23 cellular contexts compared by ENCODE assay signal in the genomic region with DNA sequence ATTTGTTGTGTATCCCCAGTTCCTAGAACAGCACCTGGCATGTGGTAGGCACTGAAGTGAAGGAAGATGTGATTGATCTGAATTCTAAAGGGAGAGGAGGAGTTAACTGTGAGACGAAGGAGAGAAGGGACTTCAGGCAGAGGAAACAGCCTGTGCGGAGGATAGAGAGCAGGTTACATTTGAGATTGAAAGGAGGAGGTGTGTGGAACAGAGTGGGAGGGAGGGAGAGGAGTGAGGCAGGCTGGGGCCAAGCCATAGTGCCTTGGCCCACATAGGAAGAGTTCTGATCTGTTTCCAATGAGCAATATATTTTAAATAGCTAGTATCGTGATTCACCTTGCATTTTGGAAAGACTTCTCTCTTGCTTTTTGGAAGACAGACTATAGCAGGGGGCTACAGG. TPM values are rescaled to one million over a fixed set of nuclear protein-coding genes. Genes with fewer than 3 reads are reported as not detected.
DNase-seq lines count a peak whose midpoint lies in the region; ATAC-seq and TF ChIP-seq lines count a peak whose summit lies in the region.
"Had no signal": no experiment of that assay in that cellular context is flagged by ENCODE, and none has a peak within 500 bp of the region (broad histone marks: within the 10 kb centered on the region; RNA-seq: fewer than 3 reads in every experiment).

No MANE protein-coding gene starts in this region.

- no peaks in the 10 kb centered on the region for H3K27me3 ChIP-seq in Loucy (ENCODE audit: insufficient read depth, low read length, poor library complexity, severe bottlenecking)
- no peaks in the 10 kb centered on the region for H3K27me3 ChIP-seq in MG63
- H3K27me3 ChIP-seq: foreskin keratinocyte, pancreas, sigmoid colon, suprapubic skin had no signal

- H3K4me1 Mint-ChIP-seq in endothelial cell (ENCODE audit: unreplicated experiment) = peaks cover 34% of the 10 kb centered on the region
- peaks cover 53 to 73% of the 10 kb centered on the region in 2 donors for H3K4me1 Mint-ChIP-seq in stimulated activated naive B cell treated with anti-CD40 and anti-IgM and Interleukin-4, amounts not matched to agents 10 μg/mL and 1 μg/mL and 100 μg/mL, for 72 hours

- H4K20me1 ChIP-seq in Loucy (ENCODE audit: insufficient read depth, low read length, poor library complexity, severe bottlenecking) = peaks cover 75% of the 10 kb centered on the region

- H3K27me3 Mint-ChIP-seq in endothelial cell (ENCODE audit: unreplicated experiment) = peaks cover 7% of the 10 kb centered on the region
- H3K27me3 Mint-ChIP-seq in stimulated activated naive B cell treated with anti-CD40 and anti-IgM and Interleukin-4, amounts not matched to agents 10 μg/mL and 1 μg/mL and 100 μg/mL, for 72 hours = no peaks in the 10 kb centered on the region

- DNase-seq in activated naive CD4-positive, alpha-beta T cell treated with anti-CD3 and anti-CD28 coated beads, Interleukin-2, amount 50 U/mL, for 72 hours (ENCODE audit: low spot score in 2 of 2) = no peak
- no peak for DNase-seq in activated naive CD4-positive, alpha-beta T cell (lab: John Stamatoyannopoulos, UW)
- DNase-seq in endothelial cell (ENCODE audit: low spot score) = no peak
- no peak for DNase-seq in stimulated activated naive B cell treated with anti-CD40 and anti-IgM and Interleukin-4, amounts not matched to agents 10 μg/mL and 1 μg/mL and 100 μg/mL, for 72 hours
- DNase-seq in posterior vena cava (ENCODE audit: low spot score) = no peak
- DNase-seq in MG63 = no peak
- DNase-seq: central memory CD4-positive, alpha-beta T cell; DMS79; erythroblast; foreskin keratinocyte; MV-4-11; NCI-H1694 treated with DMSO at 0.1 percent for 48 hours; NCI-H2227 treated with DMSO at 0.1 percent for 48 hours; NCI-H82; pancreas; sigmoid colon; SW 1271 had no signal

- intact Hi-C loops in posterior vena cava (cut with DNase I) = no loop called here

- TF ChIP-seq CTCF in Loucy (conservative IDR thresholded peaks at IDR 0.05; ENCODE audit: low read length) = no peak
- no peak for TF ChIP-seq CTCF in endothelial cell (IDR thresholded peaks at IDR 0.05; ENCODE audit: unreplicated experiment)

- H3K4me2 ChIP-seq in Loucy (ENCODE audit: low read depth, low read length, poor library complexity, severe bottlenecking) = peak overlapping the region; percentile 75

- no peak for ATAC-seq in activated naive CD4-positive, alpha-beta T cell treated with anti-CD3 and anti-CD28 coated beads, Interleukin-2, amount 50 U/mL, for 72 hours
- ATAC-seq in stimulated activated naive B cell treated with anti-CD40 and anti-IgM and Interleukin-4, amounts not matched to agents 10 μg/mL and 1 μg/mL and 100 μg/mL, for 72 hours (replicated peaks) = no peak
- ATAC-seq: foreskin keratinocyte, K562, pancreas, Right ventricle myocardium inferior had no signal

- peaks cover 56% of the 10 kb centered on the region; the same call in 1 of the 2 replicates for H3K36me3 ChIP-seq in Loucy (ENCODE audit: insufficient read depth, low read length)
- peaks cover 47% of the 10 kb centered on the region for H3K36me3 ChIP-seq in MG63

- H3K4me3 Mint-ChIP-seq in endothelial cell (ENCODE audit: unreplicated experiment) = peak overlapping the region; percentile 27
- H3K4me3 Mint-ChIP-seq in stimulated activated naive B cell treated with anti-CD40 and anti-IgM and Interleukin-4, amounts not matched to agents 10 μg/mL and 1 μg/mL and 100 μg/mL, for 72 hours = no peak overlapping the region

- H3K27ac Mint-ChIP-seq in activated naive CD4-positive, alpha-beta T cell treated with anti-CD3 and anti-CD28 coated beads, Interleukin-2, amount 50 U/mL, for 72 hours = peak overlapping the region; percentile 81 to 92
- H3K27ac Mint-ChIP-seq in endothelial cell (ENCODE audit: unreplicated experiment) = no peak overlapping the region
- H3K27ac Mint-ChIP-seq in stimulated activated naive B cell treated with anti-CD40 and anti-IgM and Interleukin-4, amounts not matched to agents 10 μg/mL and 1 μg/mL and 100 μg/mL, for 72 hours = peak overlapping the region; percentile 11

- H3K36me3 Mint-ChIP-seq in activated naive CD4-positive, alpha-beta T cell treated with anti-CD3 and anti-CD28 coated beads, Interleukin-2, amount 50 U/mL, for 72 hours = peaks cover 4 to 26% of the 10 kb centered on the region in 2 donors
- peaks cover 27% of the 10 kb centered on the region for H3K36me3 Mint-ChIP-seq in endothelial cell (ENCODE audit: low read depth, unreplicated experiment)
- peaks cover 38 to 63% of the 10 kb centered on the region in 2 donors for H3K36me3 Mint-ChIP-seq in stimulated activated naive B cell treated with anti-CD40 and anti-IgM and Interleukin-4, amounts not matched to agents 10 μg/mL and 1 μg/mL and 100 μg/mL, for 72 hours

- H3K9ac ChIP-seq in Loucy (ENCODE audit: low read depth, low read length, poor library complexity, severe bottlenecking) = peak overlapping the region; percentile 37

- H3K4me3 ChIP-seq in Loucy (ENCODE audit: low read length, poor library complexity, severe bottlenecking) (no peak overlapping the region), MG63 (no peak overlapping the region)
- H3K4me3 ChIP-seq: K562, lung, pancreas, sigmoid colon, suprapubic skin had no signal

- no peaks in the 10 kb centered on the region for H3K9me2 ChIP-seq in Loucy (replicated peaks; ENCODE audit: low read depth, low read length)

- H3K9me3 ChIP-seq in Loucy (ENCODE audit: insufficient read depth, low read depth, low read length) (no peaks in the 10 kb centered on the region), MG63 (no peaks in the 10 kb centered on the region)
- H3K9me3 ChIP-seq: pancreas, sigmoid colon, suprapubic skin had no signal

- peaks cover 91% of the 10 kb centered on the region for H3K79me2 ChIP-seq in Loucy (ENCODE audit: insufficient read depth, low read length)

- peaks cover 45% of the 10 kb centered on the region for H3K4me1 ChIP-seq in Loucy (ENCODE audit: insufficient read depth, low read length, poor library complexity, severe bottlenecking)
- H3K4me1 ChIP-seq: foreskin keratinocyte had no signal

- peaks cover 6% of the 10 kb centered on the region; the same call in 1 of the 2 replicates for H3F3A ChIP-seq in Loucy (ENCODE audit: low read depth)

- H2AFZ ChIP-seq in Loucy (ENCODE audit: low read length) = no peak overlapping the region

- H3K9me3 Mint-ChIP-seq in activated naive CD4-positive, alpha-beta T cell treated with anti-CD3 and anti-CD28 coated beads, Interleukin-2, amount 50 U/mL, for 72 hours = no peaks in the 10 kb centered on the region
- H3K9me3 Mint-ChIP-seq in endothelial cell (ENCODE audit: unreplicated experiment) = no peaks in the 10 kb centered on the region
- H3K9me3 Mint-ChIP-seq in stimulated activated naive B cell treated with anti-CD40 and anti-IgM and Interleukin-4, amounts not matched to agents 10 μg/mL and 1 μg/mL and 100 μg/mL, for 72 hours = no peaks in the 10 kb centered on the region
- H3K9me3 Mint-ChIP-seq: activated T-helper 1 cell treated with anti-CD3 and anti-CD28 coated beads, Interleukin-12 subunit alpha, Interleukin-12 subunit beta, Interleukin-2, Interleukin-4 antibody, amounts not matched to agents 30 ng/mL and 10 ng/mL and 1 ng/mL, durations not matched to agents 14 hours and 24 hours and 36 hours had no signal

RNA-seq across cellular contexts. Expression of gene MROH8, which starts 13.9 kb away (rescaled TPM):
- 1 to 10 TPM in 1 of 2 donors, under 1 TPM in 1; 0.27 to 3.3 TPM for total RNA-seq in activated naive CD4-positive, alpha-beta T cell treated with anti-CD3 and anti-CD28 coated beads, Interleukin-2, amount 50 U/mL, for 72 hours
- 4.3 TPM for total RNA-seq in endothelial cell (ENCODE audit: unreplicated experiment)
- 1 to 10 TPM; 3.0 to 3.6 TPM for total RNA-seq in posterior vena cava
- total RNA-seq in MG63 (2014; rRNA removed; shearing (Covaris generic); ENCODE audit: low replicate concordance) = 0.63 TPM in 1 of 2 replicates, not detected in the other

RNA-seq across cellular contexts. Expression of gene RPN2, which starts 14.1 kb away (rescaled TPM):
- 100 to 1,000 TPM; 104 to 132 TPM for total RNA-seq in activated naive CD4-positive, alpha-beta T cell treated with anti-CD3 and anti-CD28 coated beads, Interleukin-2, amount 50 U/mL, for 72 hours
- 187 TPM for total RNA-seq in endothelial cell (ENCODE audit: unreplicated experiment)
- 100 to 1,000 TPM; 136 to 175 TPM for total RNA-seq in posterior vena cava
- total RNA-seq in MG63 (2014; rRNA removed; shearing (Covaris generic); ENCODE audit: low replicate concordance) = 359 and 488 TPM in 2 replicates
